ENCODE assay signal across 24 cellular contexts in genomic region chr13:77767413-77767812, GRCh38.
DNase-seq lines count a peak whose midpoint lies in the region; ATAC-seq, FAIRE-seq and TF ChIP-seq lines count a peak whose summit lies in the region.
"Had no signal": no experiment of that assay in that cellular context is flagged by ENCODE, and none has a peak within 500 bp of the region (broad histone marks: within the 10 kb centered on the region; RNA-seq: fewer than 3 reads in every experiment).

No MANE protein-coding gene starts in this region.

- peak; percentile 26 for ATAC-seq in Right ventricle myocardium inferior
- no peak for ATAC-seq in GM12878
- ATAC-seq in upper lobe of right lung: peak; percentile 91
- ATAC-seq: activated naive CD4-positive, alpha-beta T cell treated with anti-CD3 and anti-CD28 coated beads, Interleukin-2, amount 50 U/mL, for 72 hours; PC-3 had no signal

- no peaks in the 10 kb centered on the region for H3K79me2 ChIP-seq in GM12878 (ENCODE audit: control insufficient read depth, insufficient read depth, low read length)

- no peak for TF ChIP-seq EP300 in GM12878 (IDR thresholded peaks at IDR 0.05; ENCODE audit: borderline replicate concordance in 1 of 2, control insufficient read depth in 1 of 2, low read depth in 2 of 2, low read length in 2 of 2)

- no peak for FAIRE-seq in GM12878 (lab: Jason Lieb, UNC)
- FAIRE-seq: frontal cortex, G401.6 had no signal

- CTCF ChIA-PET in GM12878 (lab: Yijun Ruan, JAX): no interaction called here

- no peak overlapping the region for H3K4me2 ChIP-seq in GM12878 (ENCODE audit: control insufficient read depth, insufficient read depth)

- BruUV-seq in GM12878 (replicated peaks; lab: Mats Ljungman, UMichigan): no TSS peak

- DNase-seq in Right ventricle myocardium inferior (ENCODE audit: missing footprints) (no peak), left ventricle myocardium inferior (no peak), NCI-H2171 (lab: John Stamatoyannopoulos, UW) (peak; percentile 5), GM12878 (ENCODE audit: low read depth, low spot score) (no peak), upper lobe of right lung (no peak), NCI-H226 (no peak), HuH-7.5 (ENCODE audit: low spot score) (no peak), A172 (ENCODE audit: low spot score) (no peak)
- DNase-seq: ACHN; CD4-positive, CD25-positive, alpha-beta regulatory T cell; DMS 273 treated with DMSO at 0.1 percent for 48 hours; effector CD4-positive, alpha-beta T cell; HFFc6; kidney glomerular epithelial cell; NCI-H526 treated with DMSO at 0.1 percent for 48 hours; PC-3; T-helper 2 cell had no signal

- H3K4me3 ChIP-seq in left ventricle myocardium inferior (no peak overlapping the region), GM12878 (no peak overlapping the region), upper lobe of right lung (no peak overlapping the region)
- H3K4me3 ChIP-seq: ascending aorta, SJCRH30, suprapubic skin, vagina had no signal

- in situ Hi-C loops in GM12878 (cut with MboI): no loop called here

- no peaks in the 10 kb centered on the region for H3K36me3 ChIP-seq in left ventricle myocardium inferior
- peaks cover 0 to 2% of the 10 kb centered on the region in 2 experiments; a peak in 2 of 4 replicates for H3K36me3 ChIP-seq in GM12878 (ENCODE audit: control insufficient read depth in 2 of 2, insufficient read depth in 2 of 2, low read length in 1 of 2)
- no peaks in the 10 kb centered on the region for H3K36me3 ChIP-seq in upper lobe of right lung
- H3K36me3 ChIP-seq: SJCRH30, suprapubic skin, vagina had no signal

- RAD21 ChIA-PET in GM12878 (lab: Charles Lee; ENCODE audit: unreplicated experiment): no interaction called here

- H4K20me1 ChIP-seq in GM12878 (ENCODE audit: control insufficient read depth, insufficient read depth): no peaks in the 10 kb centered on the region

- intact Hi-C loops in Right ventricle myocardium inferior (cut with DNase I): no loop called here
- intact Hi-C loops in left ventricle myocardium inferior (cut with micrococcal nuclease): no loop called here
- intact Hi-C loops in GM12878 (cut with micrococcal nuclease; ENCODE audit: unreplicated experiment): no loop called here
- intact Hi-C loops in upper lobe of right lung (cut with DNase I): no loop called here

- TF ChIP-seq CTCF in left ventricle myocardium inferior (IDR thresholded peaks at IDR 0.05; ENCODE audit: borderline replicate concordance): no peak
- TF ChIP-seq CTCF in GM12878 (IDR thresholded peaks at IDR 0.05 in 2 of 3, conservative IDR thresholded peaks at IDR 0.05 in 1 of 3; ENCODE audit: control insufficient read depth in 2 of 3, extremely low read depth in 1 of 3, insufficient read depth in 1 of 3, low read depth in 3 of 3, low read length in 3 of 3): no peak
- no peak for TF ChIP-seq CTCF in upper lobe of right lung (IDR thresholded peaks at IDR 0.05)

- SMC1A ChIA-PET in GM12878 (lab: Charles Lee; ENCODE audit: uncharacterized antibody, unreplicated experiment): no interaction called here

- TF ChIP-seq RAD21 in GM12878 (IDR thresholded peaks at IDR 0.05; ENCODE audit: insufficient read depth, low read depth, low read length): no peak

- TF ChIP-seq POLR2A in GM12878 (IDR thresholded peaks at IDR 0.05; ENCODE audit: low read depth, low read length): no peak

- H2AFZ ChIP-seq in GM12878 (ENCODE audit: control insufficient read depth, low read depth, low read length): no peak overlapping the region

- H3K27ac ChIP-seq in left ventricle myocardium inferior (replicated peaks) (no peak overlapping the region), GM12878 (ENCODE audit: control insufficient read depth, insufficient read depth) (no peak overlapping the region), upper lobe of right lung (no peak overlapping the region)
- H3K27ac ChIP-seq: ascending aorta, SJCRH30, suprapubic skin, vagina had no signal

- no peak overlapping the region for H3K9ac ChIP-seq in GM12878 (ENCODE audit: control insufficient read depth, insufficient read depth, low read length)

- H3K27me3 ChIP-seq in left ventricle myocardium inferior (ENCODE audit: low read depth) (no peaks in the 10 kb centered on the region), GM12878 (replicated peaks in 1 of 2; ENCODE audit: control insufficient read depth in 2 of 2, insufficient read depth in 2 of 2, low read length in 1 of 2) (no peaks in the 10 kb centered on the region), upper lobe of right lung (no peaks in the 10 kb centered on the region)
- H3K27me3 ChIP-seq: ascending aorta, SJCRH30, suprapubic skin, vagina had no signal

- POLR2A ChIA-PET in GM12878 (lab: Charles Lee): no interaction called here

- 75% methylated on average over 5 of the region's 5 CpGs for WGBS in GM12878 (ENCODE audit: insufficient coverage, insufficient replicate concordance, low lambda C conversion rate, missing lambda C conversion rate)

- H3K4me1 ChIP-seq in left ventricle myocardium inferior (no peaks in the 10 kb centered on the region), GM12878 (ENCODE audit: control insufficient read depth, insufficient read depth, low read length) (no peaks in the 10 kb centered on the region), upper lobe of right lung (no peaks in the 10 kb centered on the region)
- H3K4me1 ChIP-seq: ascending aorta, SJCRH30, suprapubic skin, vagina had no signal

- H3K9me3 ChIP-seq in left ventricle myocardium inferior (replicated peaks) (peaks cover 5% of the 10 kb centered on the region), GM12878 (replicated peaks; ENCODE audit: control insufficient read depth, insufficient read depth, low read length) (no peaks in the 10 kb centered on the region), upper lobe of right lung (no peaks in the 10 kb centered on the region)
- H3K9me3 ChIP-seq: ascending aorta, SJCRH30, suprapubic skin, vagina had no signal

TF ChIP-seq in GM12878, 131 proteins besides CTCF, POLR2A, EP300 and RAD21:
- TF ChIP-seq SMAD5 (IDR thresholded peaks at IDR 0.05; ENCODE audit: low read depth): 0 out of 2 replicates have a peak, but pooled peaks have one; percentile 23
- TF ChIP-seq ATF2 (IDR thresholded peaks at IDR 0.05; ENCODE audit: low read length): no peak
- TF ChIP-seq EGR1 (IDR thresholded peaks at IDR 0.05; ENCODE audit: borderline replicate concordance in 1 of 2, low read depth in 2 of 2, low read length in 2 of 2): no peak
- no peak for TF ChIP-seq MTA2 (IDR thresholded peaks at IDR 0.05; ENCODE audit: low read depth)
- no peak for TF ChIP-seq JUND (IDR thresholded peaks at IDR 0.05; ENCODE audit: low read depth, low read length)
- no peak for TF ChIP-seq NR2F1 (conservative IDR thresholded peaks at IDR 0.05)
- TF ChIP-seq RCOR1 (conservative IDR thresholded peaks at IDR 0.05; ENCODE audit: low read depth, low read length): no peak
- no peak for TF ChIP-seq TARDBP (IDR thresholded peaks at IDR 0.05; ENCODE audit: borderline replicate concordance)
- no peak for TF ChIP-seq SPI1 (IDR thresholded peaks at IDR 0.05; ENCODE audit: borderline replicate concordance, insufficient read depth, low read depth, low read length)
